In genomic region chr2:107218208-107218607, GRCh38 we compare ENCODE assay signal across 26 cellular contexts.
"Had no signal": no experiment of that assay in that cellular context is flagged by ENCODE, and none has a peak within 500 bp of the region (broad histone marks: within the 10 kb centered on the region; RNA-seq: fewer than 3 reads in every experiment).

No MANE protein-coding gene starts in this region.

- H3K4me1 ChIP-seq: esophagus squamous epithelium, gastrocnemius medialis, heart right ventricle, left lung, lower lobe of right lung had no signal

- H3K9me3 ChIP-seq: esophagus squamous epithelium, gastrocnemius medialis, heart right ventricle, left lung, lower lobe of right lung, mucosa of descending colon had no signal

- ATAC-seq: effector memory CD8-positive, alpha-beta T cell; esophagus mucosa; gastrocnemius medialis; heart right ventricle; left cardiac atrium; left lung; left ventricle myocardium superior; lower lobe of right lung; mucosa of descending colon; naive thymus-derived CD8-positive, alpha-beta T cell had no signal

- FAIRE-seq: endometrium, islet of Langerhans, keratinocyte had no signal

- H3K4me3 ChIP-seq: esophagus squamous epithelium, gastrocnemius medialis, heart right ventricle, left lung, lower lobe of right lung, mucosa of descending colon had no signal

- DNase-seq: cortex of kidney; effector CD8-positive, alpha-beta T cell; effector memory CD8-positive, alpha-beta T cell; endodermal cell; erythroblast; esophagus squamous epithelium; foreskin fibroblast; foreskin melanocyte; gastrocnemius medialis; glutamatergic neuron; head of caudate nucleus; heart right ventricle; hippocampal formation; left cardiac atrium; left lung; left ventricle myocardium superior; lower lobe of right lung; mesenchymal stem cell; mucosa of descending colon; naive B cell; naive thymus-derived CD8-positive, alpha-beta T cell had no signal

- H3K27ac ChIP-seq: epithelial cell of prostate, esophagus squamous epithelium, gastrocnemius medialis, heart right ventricle, left lung, lower lobe of right lung had no signal

- H3K36me3 ChIP-seq: esophagus squamous epithelium, gastrocnemius medialis, heart right ventricle, left lung, lower lobe of right lung had no signal

- H3K27me3 ChIP-seq: esophagus squamous epithelium, gastrocnemius medialis, heart right ventricle, left lung had no signal
